20 cellular contexts compared by ENCODE assay signal in genomic region chr5:179964015-179964414, GRCh38. TPM values are rescaled to one million over a fixed set of nuclear protein-coding genes. Genes with fewer than 3 reads are reported as not detected.
DNase-seq lines count a peak whose midpoint lies in the region; ATAC-seq and TF ChIP-seq lines count a peak whose summit lies in the region.
"Had no signal": no experiment of that assay in that cellular context is flagged by ENCODE, and none has a peak within 500 bp of the region (broad histone marks: within the 10 kb centered on the region; RNA-seq: fewer than 3 reads in every experiment).

No MANE protein-coding gene starts in this region.

- H3K27ac ChIP-seq in DOHH2 (ENCODE audit: low read depth, low read length) (no peak overlapping the region), angular gyrus (ENCODE audit: low read depth, low read length) (peak overlapping the region; percentile 13), body of pancreas (no peak overlapping the region)
- H3K27ac ChIP-seq: C4-2B had no signal

- H3K4me1 ChIP-seq in DOHH2 (ENCODE audit: control insufficient read depth, low read length) = peaks cover 14% of the 10 kb centered on the region
- peaks cover 4% of the 10 kb centered on the region for H3K4me1 ChIP-seq in body of pancreas

- in situ Hi-C loops in GM13977 (cut with MboI; ENCODE audit: low pct_unique_long_range_greater_than_20kb, low sequenced_read_pairs, unreplicated experiment) = no loop called here

- H3K9me3 ChIP-seq in DOHH2 (ENCODE audit: control insufficient read depth, insufficient read depth, low read length) = no peaks in the 10 kb centered on the region
- H3K9me3 ChIP-seq in body of pancreas = no peaks in the 10 kb centered on the region

- no peaks in the 10 kb centered on the region for H3K36me3 ChIP-seq in DOHH2 (ENCODE audit: control insufficient read depth, low read length)
- H3K36me3 ChIP-seq in body of pancreas (replicated peaks in 1 of 2; ENCODE audit: insufficient read depth in 1 of 2, low read depth in 2 of 2) = peaks cover 6 to 11% of the 10 kb centered on the region in 2 donors

- H3K79me2 ChIP-seq in DOHH2 (ENCODE audit: control insufficient read depth, low read length) = no peaks in the 10 kb centered on the region

- no peak for TF ChIP-seq POLR2A in body of pancreas (IDR thresholded peaks at IDR 0.05)

- H3K4me3 ChIP-seq in DOHH2 (ENCODE audit: low read length) (no peak overlapping the region), body of pancreas (no peak overlapping the region)

- DNase-seq in head of caudate nucleus (peak in 40 of 42 donors; percentile 21 to 80 (median 58)), putamen (ENCODE audit: low spot score) (peak; percentile 31), GM13977 (ENCODE audit: low spot score) (no peak), body of pancreas (no peak)
- DNase-seq in stimulated activated CD4-positive, alpha-beta T cell treated with anti-CD3 and anti-CD28 coated beads, Interleukin-2, amount 100 ng/mL, for 24 hours = no peak
- DNase-seq: AML-193; Calu3; CD8-positive, alpha-beta memory T cell; DMS153; MV-4-11; NCI-H1105 treated with DMSO at 0.1 percent for 48 hours; NCI-H2029 treated with DMSO at 0.1 percent for 48 hours; NCI-H226; NCI-H510A treated with DMSO at 0.1 percent for 48 hours; NCI-H774; Right ventricle myocardium superior had no signal

- intact Hi-C loops in head of caudate nucleus (cut with DNase I) (no loop called here), body of pancreas (cut with DNase I) (no loop called here)

- H3K9me2 ChIP-seq in DOHH2 (replicated peaks; ENCODE audit: control insufficient read depth, low read length) = no peaks in the 10 kb centered on the region

- WGBS in body of pancreas, 2 donors = 94 to 99% methylated on average over 8 of the region's 8 CpGs

- no peak for TF ChIP-seq CTCF in DOHH2 (IDR thresholded peaks at IDR 0.05; ENCODE audit: low read depth, low read length, poor library complexity, severe bottlenecking)
- TF ChIP-seq CTCF in GM13977 (IDR thresholded peaks at IDR 0.05; ENCODE audit: extremely low read depth, insufficient read depth, missing control alignments) = no peak
- no peak for TF ChIP-seq CTCF in body of pancreas (IDR thresholded peaks at IDR 0.05)

- H3K4me2 ChIP-seq in DOHH2 (ENCODE audit: low read length) = peak overlapping the region; percentile 18

- no peak for ATAC-seq in GM18519 (IDR thresholded peaks at IDR 0.05; ENCODE audit: low FRiP score, unreplicated experiment)
- no peak for ATAC-seq in body of pancreas

- H3F3A ChIP-seq in DOHH2 (ENCODE audit: control insufficient read depth, insufficient read depth) = no peaks in the 10 kb centered on the region

- H4K20me1 ChIP-seq in DOHH2 (ENCODE audit: control insufficient read depth, insufficient read depth, low read depth, low read length) = no peaks in the 10 kb centered on the region

- H3K27me3 ChIP-seq in DOHH2 (ENCODE audit: control insufficient read depth, low read length) = peaks cover 12% of the 10 kb centered on the region; the same call in 1 of the 2 replicates
- no peaks in the 10 kb centered on the region for H3K27me3 ChIP-seq in body of pancreas

RNA-seq across cellular contexts. Expression of gene TBC1D9B, which starts 56.3 kb away (rescaled TPM):
- 100 to 1,000 TPM in 1 of 2 donors, 10 to 100 TPM in 1; 69.8 to 121 TPM for total RNA-seq in body of pancreas

Comparison
In these comparisons a context has a peak if more than half of its experiments do, and no peak if none do; other contexts are left out.
1. DNase-seq: peak in head of caudate nucleus (40 of 42) and putamen (single experiment); none in GM13977 (single experiment), stimulated activated CD4-positive, alpha-beta T cell treated with anti-CD3 and anti-CD28 coated beads, Interleukin-2, amount 100 ng/mL, for 24 hours (0 of 2) and body of pancreas (0 of 4).